ENCODE assay signal across 9 cellular contexts in the genomic region with DNA sequence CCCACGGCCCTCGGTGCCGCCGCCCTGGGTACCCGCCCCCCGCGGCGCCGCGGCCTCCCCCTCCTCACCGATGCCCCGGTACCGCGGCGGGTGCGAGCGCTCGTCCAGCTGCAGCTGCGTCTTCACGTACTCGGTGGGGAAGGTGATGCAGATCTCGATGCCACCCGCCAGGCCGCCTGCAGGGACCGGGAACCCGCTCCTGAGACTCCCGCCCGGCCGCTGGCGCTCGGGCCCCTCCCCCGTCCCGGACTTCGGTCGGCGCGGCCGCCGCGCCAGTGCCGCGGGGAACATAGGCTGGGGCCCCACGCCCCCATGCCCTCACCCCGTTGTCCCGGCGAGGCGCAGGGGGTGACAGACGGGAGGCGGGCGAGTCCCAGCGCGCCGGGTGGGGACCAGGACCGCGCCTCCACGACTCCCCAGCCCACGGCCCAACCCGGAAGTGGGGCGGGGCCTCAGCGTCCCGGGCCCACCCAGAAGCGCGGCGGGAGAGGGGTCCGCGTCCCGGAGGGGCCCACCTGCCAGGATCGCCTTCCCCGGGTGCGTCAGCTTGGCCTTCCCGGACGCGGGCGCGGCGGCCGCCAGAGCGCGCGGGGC. TPM values are rescaled to one million over a fixed set of nuclear protein-coding genes. Genes with fewer than 3 reads are reported as not detected.
DNase-seq lines count a peak whose midpoint lies in the region; ATAC-seq, FAIRE-seq and TF ChIP-seq lines count a peak whose summit lies in the region.
"Had no signal": no experiment of that assay in that cellular context is flagged by ENCODE, and none has a peak within 500 bp of the region (broad histone marks: within the 10 kb centered on the region; RNA-seq: fewer than 3 reads in every experiment).

No MANE protein-coding gene starts in this region.

- intact Hi-C loops in lower leg skin (cut with DNase I; ENCODE audit: low total_unique reads) = no loop called here

- H3K4me3 ChIP-seq in CD4-positive, CD25-positive, alpha-beta regulatory T cell (ENCODE audit: low read depth, low read length) = no peak overlapping the region
- H3K4me3 ChIP-seq in coronary artery (peak overlapping the region; percentile 99), lower leg skin (ENCODE audit: low read depth, poor library complexity, severe bottlenecking) (peak overlapping the region; percentile 84)

- H3K36me3 ChIP-seq in CD4-positive, CD25-positive, alpha-beta regulatory T cell (ENCODE audit: control insufficient read depth, insufficient read depth, low read length) = no peaks in the 10 kb centered on the region

- no peak for TF ChIP-seq POLR2A in lower leg skin (IDR thresholded peaks at IDR 0.05)

- H3K27ac ChIP-seq in CD4-positive, CD25-positive, alpha-beta regulatory T cell (ENCODE audit: insufficient read depth, low read length, poor library complexity, severe bottlenecking) = peak overlapping the region; percentile 69
- H3K27ac ChIP-seq in coronary artery = peak overlapping the region; percentile 74 to 99

- ATAC-seq in CD4-positive, CD25-positive, alpha-beta regulatory T cell (ENCODE audit: low read depth in 2 of 2) = peak; percentile 31 to 45
- ATAC-seq in GM19328 (IDR thresholded peaks at IDR 0.05; ENCODE audit: unreplicated experiment) (peak; percentile 42), HG03432 (IDR thresholded peaks at IDR 0.05; ENCODE audit: unreplicated experiment) (peak; percentile 33)

- DNase-seq in CD4-positive, CD25-positive, alpha-beta regulatory T cell = peak; percentile 60 to 64 (median 60)
- DNase-seq in T-helper 9 cell (peak; percentile 48), coronary artery (ENCODE audit: low spot score) (peak; percentile 76), lower leg skin (ENCODE audit: low spot score in 2 of 2) (no peak), RCC 7860 (ENCODE audit: low spot score) (no peak)
- peak; percentile 58 for DNase-seq in stimulated activated naive CD4-positive, alpha-beta T cell treated with Interleukin-2 at 50 U/mL for 16 hours (lab: John Stamatoyannopoulos, UW)

- FAIRE-seq in RCC 7860 (lab: Jason Lieb, UNC) = no peak

- H3K4me3 Mint-ChIP-seq in CD4-positive, CD25-positive, alpha-beta regulatory T cell = peak overlapping the region in 1 of 4 donors; percentile 83

- peaks cover 5 to 39% (median 14%) of the 10 kb centered on the region in 4 donors for H3K4me1 Mint-ChIP-seq in CD4-positive, CD25-positive, alpha-beta regulatory T cell

- H3K36me3 Mint-ChIP-seq in CD4-positive, CD25-positive, alpha-beta regulatory T cell = no peaks in the 10 kb centered on the region

- WGBS in lower leg skin, 2 donors = 1% methylated on average over 57 of the region's 80 CpGs; no CpG with 5 or more reads in 1 of the 2 donors

- H3K27me3 Mint-ChIP-seq in CD4-positive, CD25-positive, alpha-beta regulatory T cell = no peaks in the 10 kb centered on the region

- H3K9me3 Mint-ChIP-seq in CD4-positive, CD25-positive, alpha-beta regulatory T cell = no peaks in the 10 kb centered on the region
- H3K9me3 Mint-ChIP-seq: T-helper 1 cell treated with Interleukin-12 subunit alpha and Interleukin-12 subunit beta and Interleukin-4 antibody, amounts not matched to agents 30 μg/mL and 1 μg/mL, for 36 hours had no signal

- no peaks in the 10 kb centered on the region for H3K27me3 ChIP-seq in CD4-positive, CD25-positive, alpha-beta regulatory T cell (ENCODE audit: control insufficient read depth, insufficient read depth, low read length)

- H3K4me1 ChIP-seq in CD4-positive, CD25-positive, alpha-beta regulatory T cell (ENCODE audit: control insufficient read depth, insufficient read depth, low read length, poor library complexity, severe bottlenecking) = peaks cover 24% of the 10 kb centered on the region

- TF ChIP-seq CTCF in coronary artery (IDR thresholded peaks at IDR 0.05) = no peak
- TF ChIP-seq CTCF in lower leg skin (IDR thresholded peaks at IDR 0.05) = no peak

- no peaks in the 10 kb centered on the region for H3K9me3 ChIP-seq in CD4-positive, CD25-positive, alpha-beta regulatory T cell (ENCODE audit: control insufficient read depth in 2 of 2, low read length in 2 of 2)

- no peak overlapping the region for H3K27ac Mint-ChIP-seq in CD4-positive, CD25-positive, alpha-beta regulatory T cell
- H3K27ac Mint-ChIP-seq: T-helper 1 cell treated with Interleukin-12 subunit alpha and Interleukin-12 subunit beta and Interleukin-4 antibody, amounts not matched to agents 30 μg/mL and 1 μg/mL, for 36 hours had no signal

RNA-seq across cellular contexts. Expression of a gene that starts 0.4 kb away (rescaled TPM):
- total RNA-seq in CD4-positive, CD25-positive, alpha-beta regulatory T cell = 27.6 TPM
- polyA plus RNA-seq in CD4-positive, CD25-positive, alpha-beta regulatory T cell = 10 to 100 TPM; 38.9 to 62.9 (median 52.6) TPM
- total RNA-seq in lower leg skin = 10 to 100 TPM; 60.1 to 83.2 (median 71.1) TPM

RNA-seq across cellular contexts. Expression of a gene that starts 28.1 kb away (rescaled TPM):
- not detected for total RNA-seq in CD4-positive, CD25-positive, alpha-beta regulatory T cell
- not detected for polyA plus RNA-seq in CD4-positive, CD25-positive, alpha-beta regulatory T cell
- 1 to 10 TPM in 1 of 4 donors, under 1 TPM in 1, not detected in 2; 0.42 to 2.6 TPM for total RNA-seq in lower leg skin

RNA-seq across cellular contexts. Expression of a gene that starts 33.7 kb away (rescaled TPM):
- total RNA-seq in CD4-positive, CD25-positive, alpha-beta regulatory T cell = 47.3 TPM
- polyA plus RNA-seq in CD4-positive, CD25-positive, alpha-beta regulatory T cell = 10 to 100 TPM in 3 of 4 donors, 1 to 10 TPM in 1; 10.0 to 12.5 (median 11.2) TPM
- total RNA-seq in lower leg skin = 10 to 100 TPM; 23.1 to 36.0 (median 25.9) TPM

RNA-seq across cellular contexts. Expression of a gene that starts 47.1 kb away (rescaled TPM):
- total RNA-seq in CD4-positive, CD25-positive, alpha-beta regulatory T cell = not detected
- not detected for polyA plus RNA-seq in CD4-positive, CD25-positive, alpha-beta regulatory T cell
- not detected for total RNA-seq in lower leg skin

RNA-seq across cellular contexts. Expression of a gene that starts 56.0 kb away (rescaled TPM):
- 58.4 TPM for total RNA-seq in CD4-positive, CD25-positive, alpha-beta regulatory T cell
- polyA plus RNA-seq in CD4-positive, CD25-positive, alpha-beta regulatory T cell = 10 to 100 TPM; 51.8 to 75.2 (median 57.2) TPM
- 100 to 1,000 TPM in 3 of 4 donors, 10 to 100 TPM in 1; 88.7 to 142 (median 141) TPM for total RNA-seq in lower leg skin

Comparison
In these comparisons a context has a peak if more than half of its experiments do, and no peak if none do; other contexts are left out.
1. DNase-seq: peak in CD4-positive, CD25-positive, alpha-beta regulatory T cell (3 of 3), T-helper 9 cell (single experiment), coronary artery (single experiment) and stimulated activated naive CD4-positive, alpha-beta T cell treated with Interleukin-2 at 50 U/mL for 16 hours (single experiment); none in lower leg skin (0 of 2) and RCC 7860 (single experiment).
2. Peak in every context shown above with its lines, with median percentiles within 50 percentile points of each other: ATAC-seq.